In genomic region chr6:98574991-98575390, GRCh38 we compare ENCODE assay signal across 17 cellular contexts.
DNase-seq lines count a peak whose midpoint lies in the region; ATAC-seq, FAIRE-seq and TF ChIP-seq lines count a peak whose summit lies in the region.
"Had no signal": no experiment of that assay in that cellular context is flagged by ENCODE, and none has a peak within 500 bp of the region (broad histone marks: within the 10 kb centered on the region; RNA-seq: fewer than 3 reads in every experiment).

No MANE protein-coding gene starts in this region.

- 37 to 49% (median 40%) methylated on average over 5 of the region's 5 CpGs for WGBS in heart left ventricle, 4 donors
- WGBS in K562 (ENCODE audit: insufficient coverage, low coverage, missing lambda C conversion rate) = 1% methylated on average over 5 of the region's 5 CpGs
- WGBS in testis, 2 donors = 44 to 49% methylated on average over 5 of the region's 5 CpGs

- in situ Hi-C loops in K562 (cut with MboI) = no loop called here

- TF ChIP-seq CTCF in heart left ventricle (IDR thresholded peaks at IDR 0.05) (no peak), left ventricle myocardium inferior (IDR thresholded peaks at IDR 0.05; ENCODE audit: borderline replicate concordance) (no peak), K562 (IDR thresholded peaks at IDR 0.05 in 2 of 3, conservative IDR thresholded peaks at IDR 0.05 in 1 of 3; ENCODE audit: insufficient read depth in 2 of 3, low read depth in 1 of 3, low read length in 3 of 3) (no peak), testis (IDR thresholded peaks at IDR 0.05) (no peak)

- TF ChIP-seq EP300 in K562 (IDR thresholded peaks at IDR 0.05; ENCODE audit: low read length) = no peak

- no peaks in the 10 kb centered on the region for H3K9me3 ChIP-seq in heart left ventricle
- H3K9me3 ChIP-seq in left ventricle myocardium inferior (replicated peaks) = no peaks in the 10 kb centered on the region
- no peaks in the 10 kb centered on the region for H3K9me3 ChIP-seq in K562 (replicated peaks; ENCODE audit: control insufficient read depth, insufficient read depth, low read depth, low read length)
- no peaks in the 10 kb centered on the region for H3K9me3 ChIP-seq in testis
- H3K9me3 ChIP-seq: A549, lower lobe of right lung, vagina had no signal

- no peak overlapping the region for H2AFZ ChIP-seq in K562 (ENCODE audit: low read depth, low read length)

- no peaks in the 10 kb centered on the region for H3K79me2 ChIP-seq in K562 (ENCODE audit: control insufficient read depth, insufficient read depth, low read length)

- BruUV-seq in K562 (replicated peaks; lab: Mats Ljungman, UMichigan) = no TSS peak

- no peak for FAIRE-seq in K562 (lab: Jason Lieb, UNC)
- FAIRE-seq: A549, H54 had no signal

- no peak overlapping the region for H3K4me3 ChIP-seq in heart left ventricle
- no peak overlapping the region for H3K4me3 ChIP-seq in left ventricle myocardium inferior
- no peak overlapping the region for H3K4me3 ChIP-seq in K562
- no peak overlapping the region for H3K4me3 ChIP-seq in testis
- H3K4me3 ChIP-seq: A549, lower lobe of right lung, vagina had no signal

- TF ChIP-seq POLR2A in heart left ventricle (IDR thresholded peaks at IDR 0.05) (no peak), K562 (conservative IDR thresholded peaks at IDR 0.05) (no peak), testis (IDR thresholded peaks at IDR 0.05) (no peak)

- intact Hi-C loops in heart left ventricle (cut with DNase I) = no loop called here
- intact Hi-C loops in left ventricle myocardium inferior (cut with micrococcal nuclease) = no loop called here
- intact Hi-C loops in K562 (cut with micrococcal nuclease) = no loop called here
- intact Hi-C loops in testis (cut with DNase I; ENCODE audit: low total_unique reads) = no loop called here

- no peak for TF ChIP-seq RAD21 in K562 (CRISPR knock-in tag; conservative IDR thresholded peaks at IDR 0.05 in 1 of 2, IDR thresholded peaks at IDR 0.05 in 1 of 2)

- H3K4me1 ChIP-seq in heart left ventricle (no peaks in the 10 kb centered on the region), left ventricle myocardium inferior (peaks cover 3% of the 10 kb centered on the region), K562 (replicated peaks in 1 of 2; ENCODE audit: control insufficient read depth in 2 of 2, insufficient read depth in 2 of 2, low read length in 2 of 2) (no peaks in the 10 kb centered on the region), testis (no peaks in the 10 kb centered on the region)
- H3K4me1 ChIP-seq: A549, lower lobe of right lung, vagina had no signal

- ATAC-seq in heart left ventricle = no peak
- ATAC-seq in K562 = no peak
- ATAC-seq: A549; lower lobe of right lung; naive thymus-derived CD8-positive, alpha-beta T cell; Right ventricle myocardium inferior had no signal

- no peaks in the 10 kb centered on the region for H3K9me1 ChIP-seq in K562 (ENCODE audit: control insufficient read depth, insufficient read depth, low read length)

- POLR2A ChIA-PET in K562 (lab: Yijun Ruan, JAX) = no interaction called here

- DNase-seq in heart left ventricle (peak in 3 of 5 donors; percentile 7 to 29 (median 22)), left ventricle myocardium inferior (no peak), K562 (ENCODE audit: extremely low read depth in 1 of 4, low spot score in 3 of 4) (peak in 1 of 4 experiments; percentile 0), medulla oblongata (ENCODE audit: extremely low spot score) (peak; percentile 85), testis (peak; percentile 17), NCI-H446 treated with DMSO at 0.1 percent for 48 hours (lab: John Stamatoyannopoulos, UW) (no peak), NCI-H146 treated with DMSO at 0.1 percent for 48 hours (lab: John Stamatoyannopoulos, UW; ENCODE audit: unreplicated experiment) (no peak), NCI-H2081 treated with DMSO at 0.1 percent for 48 hours (lab: John Stamatoyannopoulos, UW) (no peak)
- DNase-seq: activated CD4-positive, CD25-positive, alpha-beta regulatory T cell; CD4-positive, CD25-positive, alpha-beta regulatory T cell; lower lobe of right lung; naive thymus-derived CD8-positive, alpha-beta T cell; NCI-H1048 had no signal

- H3K9ac ChIP-seq in K562 (ENCODE audit: insufficient read depth in 1 of 2, low read depth in 2 of 2, low read length in 2 of 2) = no peak overlapping the region

- CTCF ChIA-PET in K562 (lab: Yijun Ruan, JAX; ENCODE audit: low intra/inter-chr PET ratio) = no interaction called here

- no peak overlapping the region for H3K4me2 ChIP-seq in K562 (ENCODE audit: insufficient read depth, low read length)
- H3K4me2 ChIP-seq: A549 had no signal

- H3K36me3 ChIP-seq in heart left ventricle (no peaks in the 10 kb centered on the region), left ventricle myocardium inferior (no peaks in the 10 kb centered on the region), K562 (ENCODE audit: control insufficient read depth, insufficient read depth, low read length) (no peaks in the 10 kb centered on the region), testis (ENCODE audit: low read depth, missing control alignments) (no peaks in the 10 kb centered on the region)
- H3K36me3 ChIP-seq: lower lobe of right lung, vagina had no signal

- no peak overlapping the region for H3K27ac ChIP-seq in heart left ventricle
- no peak overlapping the region for H3K27ac ChIP-seq in left ventricle myocardium inferior (replicated peaks)
- H3K27ac ChIP-seq in K562 (ENCODE audit: extremely low read depth, low read depth, low read length) = no peak overlapping the region
- H3K27ac ChIP-seq in testis = no peak overlapping the region
- H3K27ac ChIP-seq: A549, lower lobe of right lung, vagina had no signal

- H3K27me3 ChIP-seq in heart left ventricle (no peaks in the 10 kb centered on the region), left ventricle myocardium inferior (ENCODE audit: low read depth) (no peaks in the 10 kb centered on the region), K562 (ENCODE audit: control insufficient read depth in 2 of 2, insufficient read depth in 2 of 2, low read length in 2 of 2) (no peaks in the 10 kb centered on the region), testis (no peaks in the 10 kb centered on the region)
- H3K27me3 ChIP-seq: vagina had no signal

- H4K20me1 ChIP-seq in K562 (replicated peaks; ENCODE audit: control insufficient read depth, insufficient read depth, low read length) = no peaks in the 10 kb centered on the region

TF ChIP-seq in K562, 482 proteins besides CTCF, POLR2A, EP300 and RAD21:
- TF ChIP-seq TFE3 (CRISPR knock-in tag; IDR thresholded peaks at IDR 0.05) (peak; percentile 72), ZNF174 (CRISPR knock-in tag; IDR thresholded peaks at IDR 0.05) (no peak), HNRNPL (IDR thresholded peaks at IDR 0.05; ENCODE audit: low read depth, low read length) (no peak), HMGN3 (IDR thresholded peaks at IDR 0.05; ENCODE audit: borderline replicate concordance, extremely low read depth, insufficient read length, low read depth, low read length) (no peak), TAL1 (IDR thresholded peaks at IDR 0.05) (no peak)

Comparison
In these comparisons a context has a peak if more than half of its experiments do, and no peak if none do; other contexts are left out.
1. DNase-seq: peak in heart left ventricle (3 of 5), medulla oblongata (single experiment) and testis (single experiment); none in left ventricle myocardium inferior (single experiment), NCI-H446 treated with DMSO at 0.1 percent for 48 hours (single experiment), NCI-H146 treated with DMSO at 0.1 percent for 48 hours (single experiment) and NCI-H2081 treated with DMSO at 0.1 percent for 48 hours (single experiment).